Comparison of ENCODE assay signal across 9 cellular contexts in the genomic region with DNA sequence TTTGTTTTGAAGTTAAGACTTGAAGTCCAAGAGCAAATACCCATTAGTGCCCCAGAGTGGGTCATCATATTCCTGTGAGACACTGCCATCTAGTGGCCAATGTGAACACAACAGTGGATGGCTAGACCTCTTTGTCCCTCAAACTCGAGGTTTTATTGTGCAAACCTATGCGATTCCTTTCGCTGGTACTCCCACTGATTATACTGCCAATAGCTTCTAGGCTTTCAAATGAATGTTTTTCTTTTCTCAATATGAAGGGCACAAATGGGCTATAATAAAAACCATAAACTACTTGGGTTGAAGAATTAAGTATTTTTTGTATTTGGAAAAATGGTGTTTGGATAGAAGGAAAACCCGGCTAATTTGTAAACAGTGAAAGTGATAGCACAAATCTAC.
DNase-seq lines count a peak whose midpoint lies in the region; ATAC-seq and TF ChIP-seq lines count a peak whose summit lies in the region.
"Had no signal": no experiment of that assay in that cellular context is flagged by ENCODE, and none has a peak within 500 bp of the region (broad histone marks: within the 10 kb centered on the region; RNA-seq: fewer than 3 reads in every experiment).

No MANE protein-coding gene starts in this region.

- ATAC-seq in esophagus mucosa = peak; percentile 87
- peak; percentile 77 for ATAC-seq in stimulated activated naive CD8-positive, alpha-beta T cell treated with anti-CD3 and anti-CD28 coated beads, Interleukin-15, Interleukin-2, amounts not matched to agents 100 U/mL and 50 U/mL, for 24 hours

- no peak overlapping the region for H3K4me3 Mint-ChIP-seq in nephron
- H3K4me3 Mint-ChIP-seq: dendritic cell treated with granulocyte-macrophage colony-stimulating factor and Interleukin-4, amounts not matched to agents 40 ng/mL and 50 ng/mL, for 4 days had no signal

- TF ChIP-seq CTCF in GM20000 (IDR thresholded peaks at IDR 0.05; ENCODE audit: extremely low read depth, missing control alignments) (peak; percentile 72), OCI-LY1 (IDR thresholded peaks at IDR 0.05; ENCODE audit: low read length) (peak; percentile 89), nephron (IDR thresholded peaks at IDR 0.05; ENCODE audit: unreplicated experiment in 3 of 3) (peak; percentile 92 to 97 (median 97))

- no peaks in the 10 kb centered on the region for H3F3A ChIP-seq in OCI-LY1 (ENCODE audit: insufficient read depth, low read length)

- H3K27me3 ChIP-seq in OCI-LY1 (ENCODE audit: insufficient read depth, low read length) = no peaks in the 10 kb centered on the region

- H3K4me1 ChIP-seq in OCI-LY1 (ENCODE audit: insufficient read depth, low read length, severe bottlenecking) = no peaks in the 10 kb centered on the region

- no peaks in the 10 kb centered on the region for H3K9me2 ChIP-seq in OCI-LY1 (ENCODE audit: low read depth, low read length)

- DNase-seq in Caki2 (ENCODE audit: low read depth) (peak; percentile 56), GM20000 (ENCODE audit: low spot score) (peak; percentile 76), HuH-7 (ENCODE audit: low spot score) (peak; percentile 67), activated T-cell treated with anti-CD3 and anti-CD28 coated beads for 1 hour (ENCODE audit: low read depth) (peak; percentile 52)
- DNase-seq in stimulated activated naive CD8-positive, alpha-beta T cell treated with anti-CD3 and anti-CD28 coated beads, Interleukin-15, Interleukin-2, amounts not matched to agents 100 U/mL and 50 U/mL, for 24 hours = peak; percentile 71

- H4K20me1 ChIP-seq in OCI-LY1 (ENCODE audit: insufficient read depth, low read length) = no peaks in the 10 kb centered on the region

- H3K36me3 Mint-ChIP-seq in nephron (ENCODE audit: low read depth) = no peaks in the 10 kb centered on the region

- no peak overlapping the region for H3K4me2 ChIP-seq in OCI-LY1 (ENCODE audit: low read length)

- H3K4me3 ChIP-seq in OCI-LY1 (ENCODE audit: low read depth, low read length, poor library complexity, severe bottlenecking) = no peak overlapping the region

- no peaks in the 10 kb centered on the region for H3K4me1 Mint-ChIP-seq in nephron

- H3K27me3 Mint-ChIP-seq in nephron (ENCODE audit: low read depth) = peaks cover 7% of the 10 kb centered on the region

- no peaks in the 10 kb centered on the region for H3K79me2 ChIP-seq in OCI-LY1 (ENCODE audit: insufficient read depth, low read length)

- H3K36me3 ChIP-seq in OCI-LY1 (ENCODE audit: insufficient read depth, low read length) = no peaks in the 10 kb centered on the region

- no peaks in the 10 kb centered on the region for H3K9me3 Mint-ChIP-seq in nephron
- H3K9me3 Mint-ChIP-seq: dendritic cell treated with granulocyte-macrophage colony-stimulating factor and Interleukin-4, amounts not matched to agents 40 ng/mL and 50 ng/mL, for 4 days had no signal

- no peak overlapping the region for H2AFZ ChIP-seq in OCI-LY1 (ENCODE audit: low read length)

- H3K9me3 ChIP-seq in OCI-LY1 (ENCODE audit: low read length) = no peaks in the 10 kb centered on the region

- no peak overlapping the region for H3K9ac ChIP-seq in OCI-LY1 (ENCODE audit: low read length)

- H3K27ac ChIP-seq in OCI-LY1 (ENCODE audit: low read depth, low read length, poor library complexity, severe bottlenecking) = no peak overlapping the region

- in situ Hi-C loops in Caki2 (cut with HindIII; ENCODE audit: low pct_unique_long_range_greater_than_20kb, low sequenced_read_pairs) = no loop called here

- H3K27ac Mint-ChIP-seq in nephron = peak overlapping the region in 1 of 3 experiments; percentile 47
- H3K27ac Mint-ChIP-seq: dendritic cell treated with granulocyte-macrophage colony-stimulating factor and Interleukin-4, amounts not matched to agents 40 ng/mL and 50 ng/mL, for 4 days had no signal
